ENCODE assay signal across 1 cellular context in genomic region chr1:36328088-36328480, GRCh38.
TF ChIP-seq lines count a peak whose summit lies in the region.

No MANE protein-coding gene starts in this region.

TF ChIP-seq in WTC11, 78 proteins besides CTCF, POLR2A, EP300 and RAD21 (continued from another document):
- no peak for TF ChIP-seq HMGXB4 (CRISPR knock-in tag; IDR thresholded peaks at IDR 0.05)
- no peak for TF ChIP-seq PRDM15 (CRISPR knock-in tag; IDR thresholded peaks at IDR 0.05)
- TF ChIP-seq TEAD4 (CRISPR knock-in tag; IDR thresholded peaks at IDR 0.05): no peak
